ENCODE assay signal across 21 cellular contexts in genomic region chr10:11454160-11454559, GRCh38.
DNase-seq lines count a peak whose midpoint lies in the region; ATAC-seq and TF ChIP-seq lines count a peak whose summit lies in the region.
"Had no signal": no experiment of that assay in that cellular context is flagged by ENCODE, and none has a peak within 500 bp of the region (broad histone marks: within the 10 kb centered on the region; RNA-seq: fewer than 3 reads in every experiment).

No MANE protein-coding gene starts in this region.

- intact Hi-C loops in left colon (cut with DNase I, micrococcal nuclease), result no loop called here

- H3K4me3 ChIP-seq in DND-41 (ENCODE audit: low read depth in 1 of 2, low read length in 2 of 2), result no peak overlapping the region
- H3K4me3 ChIP-seq in right atrium auricular region, result no peak overlapping the region
- H3K4me3 ChIP-seq: A549, BLaER1 had no signal

- H3K27ac ChIP-seq in DND-41 (ENCODE audit: low read length), result no peak overlapping the region
- H3K27ac ChIP-seq in right atrium auricular region, result no peak overlapping the region
- H3K27ac ChIP-seq: A549, BLaER1 had no signal

- H3K9me3 ChIP-seq in DND-41 (ENCODE audit: insufficient read depth, low read length, severe bottlenecking) (no peaks in the 10 kb centered on the region), T-helper 17 cell (ENCODE audit: control insufficient read depth, low read length, poor library complexity, severe bottlenecking) (no peaks in the 10 kb centered on the region), right atrium auricular region (no peaks in the 10 kb centered on the region)
- H3K9me3 ChIP-seq: A549 had no signal

- ATAC-seq in DND-41 (ENCODE audit: insufficient read depth, low read depth) (no peak), T-helper 17 cell (no peak), left colon (peak; percentile 27)
- ATAC-seq in stimulated activated naive CD8-positive, alpha-beta T cell treated with anti-CD3 and anti-CD28 coated beads, Interleukin-15, Interleukin-2, amounts not matched to agents 100 U/mL and 50 U/mL, for 24 hours, result no peak
- ATAC-seq: PC-3, SK-N-SH treated with all-trans-retinoic acid at 6 μM for 48 hours had no signal

- H3K9me3 Mint-ChIP-seq in progenitor cell of endocrine pancreas (ENCODE audit: low read depth), result no peaks in the 10 kb centered on the region
- H3K9me3 Mint-ChIP-seq: CD4-positive, alpha-beta memory T cell had no signal

- H3K4me1 Mint-ChIP-seq in T-helper 17 cell (peaks cover 8% of the 10 kb centered on the region), progenitor cell of endocrine pancreas (ENCODE audit: low read depth) (no peaks in the 10 kb centered on the region)

- H3K27me3 ChIP-seq in DND-41 (ENCODE audit: insufficient read depth, low read length, poor library complexity), result no peaks in the 10 kb centered on the region
- no peaks in the 10 kb centered on the region for H3K27me3 ChIP-seq in right atrium auricular region
- H3K27me3 ChIP-seq: BLaER1 had no signal

- no peaks in the 10 kb centered on the region for H3K4me1 ChIP-seq in DND-41 (ENCODE audit: insufficient read depth, low read length)
- no peaks in the 10 kb centered on the region for H3K4me1 ChIP-seq in right atrium auricular region
- H3K4me1 ChIP-seq: A549 had no signal

- H3K9ac ChIP-seq in DND-41 (ENCODE audit: low read depth, low read length), result no peak overlapping the region
- H3K9ac ChIP-seq: BLaER1 had no signal

- DNase-seq in DND-41 (peak; percentile 2), T-helper 17 cell (no peak), left colon (no peak), progenitor cell of endocrine pancreas (ENCODE audit: low spot score, unreplicated experiment) (no peak), right atrium auricular region (ENCODE audit: low spot score) (no peak), epidermal melanocyte (ENCODE audit: insufficient read length, low spot score) (no peak)
- DNase-seq in activated effector memory CD4-positive, alpha-beta T cell treated with Interleukin-2 at 50 U/mL for 16 hours, result no peak
- no peak for DNase-seq in stimulated activated naive CD8-positive, alpha-beta T cell treated with anti-CD3 and anti-CD28 coated beads, Interleukin-15, Interleukin-2, amounts not matched to agents 100 U/mL and 50 U/mL, for 24 hours
- DNase-seq: CD4-positive, alpha-beta memory T cell; KBM-7; NCI-H1092; NCI-H1436 treated with DMSO at 0.1 percent for 48 hours; NCI-H2029 treated with DMSO at 0.1 percent for 48 hours; NCI-H2171; NCI-H526; PC-3; RPMI8226; SHP77 treated with DMSO at 0.1 percent for 48 hours had no signal

- peak overlapping the region; percentile 32 for H3K27ac Mint-ChIP-seq in T-helper 17 cell
- H3K27ac Mint-ChIP-seq in progenitor cell of endocrine pancreas, result peak overlapping the region; percentile 35

- H3K4me2 ChIP-seq in DND-41 (ENCODE audit: insufficient read depth, low read length), result no peak overlapping the region
- H3K4me2 ChIP-seq: A549, BLaER1 had no signal

- no peaks in the 10 kb centered on the region for H3K36me3 Mint-ChIP-seq in T-helper 17 cell (ENCODE audit: low read depth)
- peaks cover 17% of the 10 kb centered on the region for H3K36me3 Mint-ChIP-seq in progenitor cell of endocrine pancreas (ENCODE audit: insufficient read depth)
- H3K36me3 Mint-ChIP-seq: CD4-positive, alpha-beta memory T cell had no signal

- H3K4me3 Mint-ChIP-seq in T-helper 17 cell (no peak overlapping the region), progenitor cell of endocrine pancreas (ENCODE audit: low read depth) (no peak overlapping the region)
- H3K4me3 Mint-ChIP-seq: CD4-positive, alpha-beta memory T cell had no signal

- no peaks in the 10 kb centered on the region for H4K20me1 ChIP-seq in DND-41 (ENCODE audit: insufficient read depth, low read length)
- H4K20me1 ChIP-seq: BLaER1 had no signal

- H3K27me3 Mint-ChIP-seq in T-helper 17 cell (no peaks in the 10 kb centered on the region), progenitor cell of endocrine pancreas (peaks cover 15% of the 10 kb centered on the region)
- H3K27me3 Mint-ChIP-seq: CD4-positive, alpha-beta memory T cell had no signal

- H3K79me2 ChIP-seq in DND-41 (ENCODE audit: insufficient read depth, low read length), result no peaks in the 10 kb centered on the region

- no peak overlapping the region for H2AFZ ChIP-seq in DND-41 (ENCODE audit: low read depth, low read length)

- H3K36me3 ChIP-seq in DND-41 (ENCODE audit: insufficient read depth, low read length) (no peaks in the 10 kb centered on the region; the same call in 1 of the 2 replicates), right atrium auricular region (no peaks in the 10 kb centered on the region)

- TF ChIP-seq CTCF in DND-41 (IDR thresholded peaks at IDR 0.05; ENCODE audit: borderline replicate concordance, extremely low read depth, low read length, poor library complexity, severe bottlenecking) (no peak), progenitor cell of endocrine pancreas (IDR thresholded peaks at IDR 0.05; ENCODE audit: unreplicated experiment) (no peak), right atrium auricular region (IDR thresholded peaks at IDR 0.05) (no peak)
